2 cellular contexts compared by ENCODE assay signal in genomic region chr3:38574411-38575278, GRCh38.
TF ChIP-seq lines count a peak whose summit lies in the region.

No MANE protein-coding gene starts in this region.

TF ChIP-seq in A549, 52 proteins besides CTCF, POLR2A, EP300 and RAD21 (continued from another document):
- TF ChIP-seq REST (IDR thresholded peaks at IDR 0.05) (no peak), BCL3 (IDR thresholded peaks at IDR 0.05) (no peak), SREBF2 (IDR thresholded peaks at IDR 0.05) (no peak), E2F6 (IDR thresholded peaks at IDR 0.05; ENCODE audit: borderline replicate concordance, low read depth) (no peak)

TF ChIP-seq in HCT116, 20 proteins besides CTCF, POLR2A, EP300 and RAD21 (continued from another document):
- TF ChIP-seq MAX (IDR thresholded peaks at IDR 0.05) (no peak), EZH2phosphoT487 (IDR thresholded peaks at IDR 0.05; ENCODE audit: borderline replicate concordance) (no peak), CBX3 (IDR thresholded peaks at IDR 0.05; ENCODE audit: low read depth) (no peak), TCF7L2 (IDR thresholded peaks at IDR 0.05; ENCODE audit: borderline replicate concordance, extremely low read depth, insufficient read depth, insufficient read length) (no peak)
